ENCODE assay signal across 22 cellular contexts in the genomic region with DNA sequence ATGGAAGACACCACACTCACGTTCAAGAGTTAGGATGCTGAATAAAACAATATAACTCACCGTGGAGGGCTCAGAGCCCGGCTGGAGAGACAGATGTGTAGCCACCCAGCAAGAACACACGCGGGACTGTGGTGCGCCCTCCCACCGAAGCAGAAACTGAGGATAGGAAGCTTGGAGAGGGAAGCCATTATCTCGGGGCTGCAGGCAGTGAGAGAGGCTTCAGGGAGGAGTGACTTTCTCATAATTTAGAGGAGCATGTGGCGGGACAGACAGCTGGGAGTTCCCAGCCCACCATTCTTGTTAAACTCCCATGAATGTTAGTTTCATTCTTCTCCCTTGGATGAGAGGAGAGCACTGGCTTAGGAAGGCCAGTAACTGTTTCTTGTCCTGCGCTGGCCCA.
DNase-seq lines count a peak whose midpoint lies in the region; ATAC-seq, FAIRE-seq and TF ChIP-seq lines count a peak whose summit lies in the region.
"Had no signal": no experiment of that assay in that cellular context is flagged by ENCODE, and none has a peak within 500 bp of the region (broad histone marks: within the 10 kb centered on the region; RNA-seq: fewer than 3 reads in every experiment).

No MANE protein-coding gene starts in this region.

- H3K4me3 Mint-ChIP-seq in activated CD4-positive, alpha-beta T cell treated with anti-CD3 and anti-CD28 coated beads for 36 hours: no peak overlapping the region
- no peak overlapping the region for H3K4me3 Mint-ChIP-seq in naive B cell
- no peak overlapping the region for H3K4me3 Mint-ChIP-seq in stimulated activated effector memory CD8-positive, alpha-beta T cell treated with anti-CD3 and anti-CD28 coated beads, Interleukin-12 subunit alpha, Interleukin-12 subunit beta, amount 100 ng/mL, for 72 hours

- peak overlapping the region; percentile 45 for H3K4me2 ChIP-seq in K562 (ENCODE audit: insufficient read depth, low read length)
- H3K4me2 ChIP-seq in HepG2 (ENCODE audit: low read depth, low read length): no peak overlapping the region

- 11% methylated on average over 10 of the region's 10 CpGs for WGBS in K562 (ENCODE audit: insufficient coverage, low coverage, missing lambda C conversion rate)
- 96% methylated on average over 10 of the region's 10 CpGs for WGBS in HepG2 (ENCODE audit: low lambda C conversion rate)

- no TSS peak for BruUV-seq in K562 (replicated peaks; lab: Mats Ljungman, UMichigan)
- BruUV-seq in HepG2 (replicated peaks; lab: Mats Ljungman, UMichigan): no TSS peak

- peaks cover 10% of the 10 kb centered on the region for H3K4me1 Mint-ChIP-seq in activated CD4-positive, alpha-beta T cell treated with anti-CD3 and anti-CD28 coated beads for 36 hours
- H3K4me1 Mint-ChIP-seq in naive B cell: peaks cover 32 to 43% (median 41%) of the 10 kb centered on the region in 3 donors
- H3K4me1 Mint-ChIP-seq in stimulated activated effector memory CD8-positive, alpha-beta T cell treated with anti-CD3 and anti-CD28 coated beads, Interleukin-12 subunit alpha, Interleukin-12 subunit beta, amount 100 ng/mL, for 72 hours: peaks cover 7% of the 10 kb centered on the region

- H3K9me1 ChIP-seq in K562 (ENCODE audit: control insufficient read depth, insufficient read depth, low read length): no peaks in the 10 kb centered on the region

- no peaks in the 10 kb centered on the region for H3K9me3 ChIP-seq in K562 (replicated peaks; ENCODE audit: control insufficient read depth, insufficient read depth, low read depth, low read length)
- H3K9me3 ChIP-seq in HepG2 (ENCODE audit: low read length): no peaks in the 10 kb centered on the region
- H3K9me3 ChIP-seq: HAP-1, Peyer's patch had no signal

- H3K4me1 ChIP-seq in K562 (replicated peaks in 1 of 2; ENCODE audit: control insufficient read depth in 2 of 2, insufficient read depth in 2 of 2, low read length in 2 of 2) (peaks cover 29 to 41% of the 10 kb centered on the region in 2 experiments), HepG2 (ENCODE audit: insufficient read depth, low read length) (0 out of 2 replicates have a peak, but pooled peaks cover 8% of the 10 kb centered on the region)
- H3K4me1 ChIP-seq: HAP-1, Peyer's patch had no signal

- H3K79me2 ChIP-seq in K562 (ENCODE audit: control insufficient read depth, insufficient read depth, low read length) (no peaks in the 10 kb centered on the region), HepG2 (ENCODE audit: insufficient read depth, low read length) (no peaks in the 10 kb centered on the region)

- DNase-seq in activated CD4-positive, alpha-beta T cell treated with anti-CD3 and anti-CD28 coated beads for 36 hours: no peak
- DNase-seq in activated CD4-positive, alpha-beta T cell treated with anti-CD3 and anti-CD28 coated beads for 4 hours: no peak
- DNase-seq in K562 (ENCODE audit: extremely low read depth in 1 of 4, low spot score in 3 of 4): peak; percentile 28 to 79 (median 51)
- DNase-seq in naive B cell: no peak
- no peak for DNase-seq in stimulated activated effector memory CD8-positive, alpha-beta T cell treated with anti-CD3 and anti-CD28 coated beads, Interleukin-12 subunit alpha, Interleukin-12 subunit beta, amount 100 ng/mL, for 72 hours (ENCODE audit: low spot score in 2 of 2)
- no peak for DNase-seq in HepG2 (ENCODE audit: low spot score)
- DNase-seq in HuH-7 (ENCODE audit: low spot score): no peak
- DNase-seq: AML-193, COR-L47, DMS 273 treated with DMSO at 0.1 percent for 48 hours, NCI-H1105, NCI-H2081, NCI-H2171 treated with DMSO at 0.1 percent for 48 hours, NCI-H446, NCI-H69, Peyer's patch had no signal

- in situ Hi-C loops in K562 (cut with MboI) (no loop called here), HepG2 (cut with HindIII; ENCODE audit: extremely low pct_ligation_motif_present, low pct_unique_long_range_greater_than_20kb) (loop anchor here (25.0 kb wide), 1 partner anchor 125 kb away; no protein-coding TSS in a partner anchor)

- H3K36me3 Mint-ChIP-seq in activated CD4-positive, alpha-beta T cell treated with anti-CD3 and anti-CD28 coated beads for 36 hours (ENCODE audit: low read depth): peaks cover 37% of the 10 kb centered on the region
- H3K36me3 Mint-ChIP-seq in naive B cell: peaks cover 41 to 62% of the 10 kb centered on the region in 2 donors
- peaks cover 77% of the 10 kb centered on the region for H3K36me3 Mint-ChIP-seq in stimulated activated effector memory CD8-positive, alpha-beta T cell treated with anti-CD3 and anti-CD28 coated beads, Interleukin-12 subunit alpha, Interleukin-12 subunit beta, amount 100 ng/mL, for 72 hours

- no peaks in the 10 kb centered on the region for H3K9me3 Mint-ChIP-seq in activated CD4-positive, alpha-beta T cell treated with anti-CD3 and anti-CD28 coated beads for 36 hours (ENCODE audit: low read depth)
- H3K9me3 Mint-ChIP-seq in naive B cell: no peaks in the 10 kb centered on the region
- H3K9me3 Mint-ChIP-seq in stimulated activated effector memory CD8-positive, alpha-beta T cell treated with anti-CD3 and anti-CD28 coated beads, Interleukin-12 subunit alpha, Interleukin-12 subunit beta, amount 100 ng/mL, for 72 hours: no peaks in the 10 kb centered on the region

- peaks cover 32% of the 10 kb centered on the region; the same call in 2 of the 3 replicates for H3K36me3 ChIP-seq in K562 (ENCODE audit: control insufficient read depth, insufficient read depth, low read length)
- H3K36me3 ChIP-seq in HepG2 (replicated peaks in 1 of 2; ENCODE audit: control insufficient read depth in 1 of 2, insufficient read depth in 2 of 2, low read length in 2 of 2): peaks cover 28 to 72% of the 10 kb centered on the region in 2 experiments

- FAIRE-seq in K562 (lab: Jason Lieb, UNC) (peak; percentile 67), HepG2 (lab: Jason Lieb, UNC) (no peak)
- FAIRE-seq: G401.6, HTR-8/SVneo had no signal

- H3K9ac ChIP-seq in K562 (ENCODE audit: insufficient read depth in 1 of 2, low read depth in 2 of 2, low read length in 2 of 2) (peak overlapping the region; percentile 0 to 61; a peak in 1 of 4 replicates), HepG2 (ENCODE audit: insufficient read depth, low read depth, low read length) (no peak overlapping the region)

- POLR2A ChIA-PET in activated CD4-positive, alpha-beta T cell treated with anti-CD3 and anti-CD28 coated beads for 36 hours (lab: Charles Lee): no interaction called here
- POLR2A ChIA-PET in K562 (lab: Yijun Ruan, JAX): interaction anchor here (0.8 to 2.5 kb wide), 6 partner anchors 10 to 96 kb away, joined by 3 to 11 read pairs (median 6); a partner anchor contains a TSS
- POLR2A ChIA-PET in HepG2 (lab: Yijun Ruan, JAX): no interaction called here

- intact Hi-C loops in activated CD4-positive, alpha-beta T cell treated with anti-CD3 and anti-CD28 coated beads for 36 hours (cut with DNase I, micrococcal nuclease): no loop called here
- intact Hi-C loops in K562 (cut with micrococcal nuclease): loop anchor here (5.0 kb wide), 1 partner anchor 95 kb away; a partner anchor contains a TSS
- intact Hi-C loops in HepG2 (cut with micrococcal nuclease; ENCODE audit: unreplicated experiment): no loop called here

- H3K27ac ChIP-seq in K562 (ENCODE audit: extremely low read depth, low read depth, low read length): peak overlapping the region; percentile 26
- H3K27ac ChIP-seq in HepG2 (ENCODE audit: extremely low read length, insufficient read depth, low read length): no peak overlapping the region
- H3K27ac ChIP-seq: 22Rv1, C4-2B, Peyer's patch had no signal

- CTCF ChIA-PET in activated CD4-positive, alpha-beta T cell treated with anti-CD3 and anti-CD28 coated beads for 36 hours (lab: Charles Lee): interaction anchor here (1.5 kb wide), 1 partner anchor 10 kb away, joined by 3 read pairs; no protein-coding TSS in a partner anchor
- CTCF ChIA-PET in K562 (lab: Yijun Ruan, JAX; ENCODE audit: low intra/inter-chr PET ratio) (no interaction called here), HepG2 (lab: Yijun Ruan, JAX; ENCODE audit: low intra/inter-chr PET ratio, low total read pairs) (no interaction called here)

- no peak overlapping the region for H3K4me3 ChIP-seq in K562
- H3K4me3 ChIP-seq in HepG2 (replicated peaks in 1 of 3; ENCODE audit: insufficient read depth in 1 of 3, low read depth in 2 of 3, low read length in 3 of 3): no peak overlapping the region
- H3K4me3 ChIP-seq: HAP-1, Peyer's patch had no signal

- H3K27ac Mint-ChIP-seq in activated CD4-positive, alpha-beta T cell treated with anti-CD3 and anti-CD28 coated beads for 36 hours: peak overlapping the region; percentile 19
- peak overlapping the region in 5 of 6 donors; percentile 5 to 76 (median 20) for H3K27ac Mint-ChIP-seq in naive B cell
- peak overlapping the region; percentile 35 for H3K27ac Mint-ChIP-seq in stimulated activated effector memory CD8-positive, alpha-beta T cell treated with anti-CD3 and anti-CD28 coated beads, Interleukin-12 subunit alpha, Interleukin-12 subunit beta, amount 100 ng/mL, for 72 hours

- no peaks in the 10 kb centered on the region for H3K27me3 ChIP-seq in K562 (ENCODE audit: control insufficient read depth in 2 of 2, insufficient read depth in 2 of 2, low read length in 2 of 2)
- no peaks in the 10 kb centered on the region for H3K27me3 ChIP-seq in HepG2 (ENCODE audit: control insufficient read depth in 1 of 2, insufficient read depth in 2 of 2, low read length in 2 of 2)
- H3K27me3 ChIP-seq: Peyer's patch had no signal

- H3K27me3 Mint-ChIP-seq in activated CD4-positive, alpha-beta T cell treated with anti-CD3 and anti-CD28 coated beads for 36 hours: no peaks in the 10 kb centered on the region
- H3K27me3 Mint-ChIP-seq in naive B cell: no peaks in the 10 kb centered on the region

- H2AFZ ChIP-seq in K562 (ENCODE audit: low read depth, low read length) (peak overlapping the region; percentile 74), HepG2 (ENCODE audit: low read length) (no peak overlapping the region)

- TF ChIP-seq RAD21 in K562 (CRISPR knock-in tag; conservative IDR thresholded peaks at IDR 0.05 in 1 of 2, IDR thresholded peaks at IDR 0.05 in 1 of 2) (no peak), HepG2 (CRISPR knock-in tag; IDR thresholded peaks at IDR 0.05) (no peak)

- TF ChIP-seq CTCF in K562 (IDR thresholded peaks at IDR 0.05 in 2 of 3, conservative IDR thresholded peaks at IDR 0.05 in 1 of 3; ENCODE audit: insufficient read depth in 2 of 3, low read depth in 1 of 3, low read length in 3 of 3): no peak
- TF ChIP-seq CTCF in HepG2 (CRISPR knock-in tag; IDR thresholded peaks at IDR 0.05): no peak

- TF ChIP-seq POLR2A in K562 (conservative IDR thresholded peaks at IDR 0.05): no peak
- no peak for TF ChIP-seq POLR2A in HepG2 (IDR thresholded peaks at IDR 0.05; ENCODE audit: insufficient read depth in 1 of 2, low read depth in 2 of 2, low read length in 2 of 2)

- no peak for ATAC-seq in activated CD4-positive, alpha-beta T cell treated with anti-CD3 and anti-CD28 coated beads for 36 hours
- ATAC-seq in K562 (peak; percentile 66), naive B cell (ENCODE audit: low read depth in 2 of 2) (no peak), HepG2 (no peak), HG03442 (IDR thresholded peaks at IDR 0.05; ENCODE audit: unreplicated experiment) (no peak)
- no peak for ATAC-seq in stimulated activated effector memory CD8-positive, alpha-beta T cell treated with anti-CD3 and anti-CD28 coated beads, Interleukin-12 subunit alpha, Interleukin-12 subunit beta, amount 100 ng/mL, for 72 hours

- TF ChIP-seq EP300 in K562 (IDR thresholded peaks at IDR 0.05; ENCODE audit: low read length) (peak; percentile 38; the same call in 1 of the 2 replicates), HepG2 (IDR thresholded peaks at IDR 0.05; ENCODE audit: low read depth in 2 of 2, low read length in 2 of 2) (no peak), HepG2 (CRISPR knock-in tag; IDR thresholded peaks at IDR 0.05; ENCODE audit: borderline replicate concordance) (no peak)

- no peaks in the 10 kb centered on the region for H4K20me1 ChIP-seq in K562 (replicated peaks; ENCODE audit: control insufficient read depth, insufficient read depth, low read length)
- no peaks in the 10 kb centered on the region for H4K20me1 ChIP-seq in HepG2 (ENCODE audit: insufficient read depth, low read length)

Comparison
In these comparisons a context has a peak if more than half of its experiments do, and no peak if none do; other contexts are left out.
1. DNase-seq: peak in K562 (4 of 4); none in activated CD4-positive, alpha-beta T cell treated with anti-CD3 and anti-CD28 coated beads for 36 hours (single experiment), activated CD4-positive, alpha-beta T cell treated with anti-CD3 and anti-CD28 coated beads for 4 hours (0 of 2), naive B cell (single experiment), stimulated activated effector memory CD8-positive, alpha-beta T cell treated with anti-CD3 and anti-CD28 coated beads, Interleukin-12 subunit alpha, Interleukin-12 subunit beta, amount 100 ng/mL, for 72 hours (0 of 2), HepG2 (single experiment) and HuH-7 (single experiment).
2. Peak in every context shown above with its lines, with median percentiles within 50 percentile points of each other: H3K27ac Mint-ChIP-seq.